In genomic region chr13:73984949-73985691, GRCh38 we compare ENCODE assay signal across 9 cellular contexts.
DNase-seq lines count a peak whose midpoint lies in the region; ATAC-seq and TF ChIP-seq lines count a peak whose summit lies in the region.
"Had no signal": no experiment of that assay in that cellular context is flagged by ENCODE, and none has a peak within 500 bp of the region (broad histone marks: within the 10 kb centered on the region; RNA-seq: fewer than 3 reads in every experiment).

No MANE protein-coding gene starts in this region.

- no peaks in the 10 kb centered on the region for H3K27me3 Mint-ChIP-seq in CD8-positive, alpha-beta memory T cell
- H3K27me3 Mint-ChIP-seq in activated naive CD4-positive, alpha-beta T cell treated with anti-CD3 and anti-CD28 coated beads, Interleukin-2, amount 50 U/mL, for 24 hours, result no peaks in the 10 kb centered on the region

- no peaks in the 10 kb centered on the region for H3K9me3 ChIP-seq in CD8-positive, alpha-beta memory T cell (ENCODE audit: low read length)
- no peaks in the 10 kb centered on the region for H3K9me3 ChIP-seq in esophagus muscularis mucosa

- POLR2A ChIA-PET in CD8-positive, alpha-beta memory T cell (lab: Charles Lee), result interaction anchor here (1.2 kb wide), 1 partner anchor 148 kb away, joined by 3 read pairs; no protein-coding TSS in a partner anchor

- intact Hi-C loops in esophagus muscularis mucosa (cut with DNase I), result no loop called here

- H3K4me1 ChIP-seq in CD8-positive, alpha-beta memory T cell (ENCODE audit: insufficient read depth, low read length), result peaks cover 69% of the 10 kb centered on the region
- peaks cover 15 to 31% (median 28%) of the 10 kb centered on the region in 4 donors for H3K4me1 ChIP-seq in esophagus muscularis mucosa

- H3K27me3 ChIP-seq in CD8-positive, alpha-beta memory T cell (ENCODE audit: insufficient read depth, low read length, poor library complexity, severe bottlenecking), result no peaks in the 10 kb centered on the region
- no peaks in the 10 kb centered on the region for H3K27me3 ChIP-seq in esophagus muscularis mucosa

- CTCF ChIA-PET in CD8-positive, alpha-beta memory T cell (lab: Charles Lee), result interaction anchor here (0.7 to 1.7 kb wide), 7 partner anchors 9 to 302 kb away, joined by 3 to 5 read pairs (median 3); no protein-coding TSS in a partner anchor

- WGBS in esophagus muscularis mucosa, result 88% methylated on average over 11 of the region's 11 CpGs

- DNase-seq in CD8-positive, alpha-beta memory T cell, result peak; percentile 5 to 91 (median 61)
- peak; percentile 68 to 71 for DNase-seq in stimulated activated CD4-positive, alpha-beta T cell treated with anti-CD3 and anti-CD28 coated beads, Interleukin-15, amount 100 ng/mL, for 48 hours (ENCODE audit: low read depth in 2 of 2)
- no peak for DNase-seq in T1000 (lab: John Stamatoyannopoulos, UW)
- no peak for DNase-seq in esophagus muscularis mucosa (ENCODE audit: extremely low spot score)
- DNase-seq in EL, result no peak
- DNase-seq in pons (ENCODE audit: low spot score), result no peak
- DNase-seq: RPMI8226 had no signal

- peaks cover 51 to 55% (median 53%) of the 10 kb centered on the region in 3 donors for H3K4me1 Mint-ChIP-seq in CD8-positive, alpha-beta memory T cell
- peaks cover 46% of the 10 kb centered on the region for H3K4me1 Mint-ChIP-seq in activated naive CD4-positive, alpha-beta T cell treated with anti-CD3 and anti-CD28 coated beads, Interleukin-2, amount 50 U/mL, for 24 hours

- H3K4me3 Mint-ChIP-seq in CD8-positive, alpha-beta memory T cell, result peak overlapping the region; percentile 51 to 80 (median 74)
- peak overlapping the region; percentile 86 for H3K4me3 Mint-ChIP-seq in activated naive CD4-positive, alpha-beta T cell treated with anti-CD3 and anti-CD28 coated beads, Interleukin-2, amount 50 U/mL, for 24 hours

- no peak overlapping the region for H3K27ac ChIP-seq in CD8-positive, alpha-beta memory T cell (ENCODE audit: low read depth, low read length)
- H3K27ac ChIP-seq in esophagus muscularis mucosa (replicated peaks in 1 of 4), result no peak overlapping the region

- peaks cover 12 to 20% (median 12%) of the 10 kb centered on the region in 3 donors for H3K36me3 Mint-ChIP-seq in CD8-positive, alpha-beta memory T cell
- H3K36me3 Mint-ChIP-seq in activated naive CD4-positive, alpha-beta T cell treated with anti-CD3 and anti-CD28 coated beads, Interleukin-2, amount 50 U/mL, for 24 hours, result peaks cover 7% of the 10 kb centered on the region

- no peak for TF ChIP-seq EP300 in esophagus muscularis mucosa (IDR thresholded peaks at IDR 0.05)

- peak overlapping the region; percentile 78 to 95 (median 88) for H3K27ac Mint-ChIP-seq in CD8-positive, alpha-beta memory T cell
- no peak overlapping the region for H3K27ac Mint-ChIP-seq in activated naive CD4-positive, alpha-beta T cell treated with anti-CD3 and anti-CD28 coated beads, Interleukin-2, amount 50 U/mL, for 24 hours

- no peak for TF ChIP-seq CTCF in esophagus muscularis mucosa (IDR thresholded peaks at IDR 0.05)

- peaks cover 3% of the 10 kb centered on the region for H3K36me3 ChIP-seq in CD8-positive, alpha-beta memory T cell (ENCODE audit: insufficient read depth, low read length)
- H3K36me3 ChIP-seq in esophagus muscularis mucosa, result no peaks in the 10 kb centered on the region

- no peak for TF ChIP-seq POLR2A in esophagus muscularis mucosa (IDR thresholded peaks at IDR 0.05; ENCODE audit: low read depth)

- no peaks in the 10 kb centered on the region for H3K9me3 Mint-ChIP-seq in CD8-positive, alpha-beta memory T cell
- no peaks in the 10 kb centered on the region for H3K9me3 Mint-ChIP-seq in activated naive CD4-positive, alpha-beta T cell treated with anti-CD3 and anti-CD28 coated beads, Interleukin-2, amount 50 U/mL, for 24 hours

- H3K4me3 ChIP-seq in CD8-positive, alpha-beta memory T cell (ENCODE audit: low read length), result peak overlapping the region; percentile 26
- no peak overlapping the region for H3K4me3 ChIP-seq in esophagus muscularis mucosa

- ATAC-seq in activated CD4-positive, CD25-positive, alpha-beta regulatory T cell treated with anti-CD3 and anti-CD28 coated beads, Interleukin-2, amount 50 U/mL, for 24 hours, result peak; percentile 53 to 76

Comparison
In these comparisons a context has a peak if more than half of its experiments do, and no peak if none do; other contexts are left out.
1. DNase-seq: peak in CD8-positive, alpha-beta memory T cell (5 of 5) and stimulated activated CD4-positive, alpha-beta T cell treated with anti-CD3 and anti-CD28 coated beads, Interleukin-15, amount 100 ng/mL, for 48 hours (2 of 2); none in T1000 (single experiment), esophagus muscularis mucosa (single experiment), EL (single experiment) and pons (single experiment).